21 cellular contexts compared by ENCODE assay signal in genomic region chr14:24883571-24883970, GRCh38.
DNase-seq lines count a peak whose midpoint lies in the region; ATAC-seq and TF ChIP-seq lines count a peak whose summit lies in the region.
"Had no signal": no experiment of that assay in that cellular context is flagged by ENCODE, and none has a peak within 500 bp of the region (broad histone marks: within the 10 kb centered on the region; RNA-seq: fewer than 3 reads in every experiment).

No MANE protein-coding gene starts in this region.

- no peaks in the 10 kb centered on the region for H3K27me3 Mint-ChIP-seq in nephron progenitor cell (ENCODE audit: low read depth, poor library complexity)

- no peak overlapping the region for H3K4me3 ChIP-seq in left ventricle myocardium inferior
- H3K4me3 ChIP-seq: K562 had no signal

- no peaks in the 10 kb centered on the region for H3K36me3 Mint-ChIP-seq in nephron progenitor cell (ENCODE audit: low read depth)

- peak overlapping the region; percentile 22 for H3K27ac Mint-ChIP-seq in nephron progenitor cell

- peaks cover 62% of the 10 kb centered on the region for H3K4me1 ChIP-seq in left ventricle myocardium inferior
- H3K4me1 ChIP-seq: BE2C had no signal

- ATAC-seq in left cardiac atrium (no peak), HG03025 (IDR thresholded peaks at IDR 0.05; ENCODE audit: low FRiP score, unreplicated experiment) (no peak)
- ATAC-seq: HepG2, K562, Right ventricle myocardium inferior had no signal

- H3K27me3 ChIP-seq in left ventricle myocardium inferior (ENCODE audit: low read depth) = no peaks in the 10 kb centered on the region
- H3K27me3 ChIP-seq: BE2C had no signal

- peaks cover 17% of the 10 kb centered on the region for H3K4me1 Mint-ChIP-seq in nephron progenitor cell

- no peaks in the 10 kb centered on the region for H3K36me3 ChIP-seq in left ventricle myocardium inferior
- H3K36me3 ChIP-seq: BE2C had no signal

- DNase-seq in left ventricle myocardium inferior (no peak), left cardiac atrium (no peak), fibroblast of gingiva (ENCODE audit: low read depth) (peak; percentile 41), nephron progenitor cell (no peak), NOMO-1 treated with dmso at 0.1 percent for 144 hours (lab: John Stamatoyannopoulos, UW; ENCODE audit: unreplicated experiment) (no peak), SHP77 (lab: John Stamatoyannopoulos, UW) (no peak)
- DNase-seq: BE2C, EL, H7, MM.1S, NCI-H1092, NCI-H1436, NCI-H1930, NCI-H2171, NCI-H446, NCI-H526 had no signal

- H3K9me3 Mint-ChIP-seq in nephron progenitor cell = no peaks in the 10 kb centered on the region

- intact Hi-C loops in left ventricle myocardium inferior (cut with micrococcal nuclease) (no loop called here), left cardiac atrium (cut with DNase I) (no loop called here)

- peak overlapping the region; percentile 52 for H3K27ac ChIP-seq in left ventricle myocardium inferior (replicated peaks)
- H3K27ac ChIP-seq: HL-60 had no signal

- H3K9me3 ChIP-seq in left ventricle myocardium inferior (replicated peaks) = no peaks in the 10 kb centered on the region
- H3K9me3 ChIP-seq: BE2C had no signal

- no peak for TF ChIP-seq CTCF in left ventricle myocardium inferior (IDR thresholded peaks at IDR 0.05; ENCODE audit: borderline replicate concordance)
- TF ChIP-seq CTCF in nephron progenitor cell (IDR thresholded peaks at IDR 0.05) = no peak

- H3K4me3 Mint-ChIP-seq in nephron progenitor cell = no peak overlapping the region
